In genomic region chr7:75414708-75415427, GRCh38 we compare ENCODE assay signal across 1 cellular context.
TF ChIP-seq lines count a peak whose summit lies in the region.

No MANE protein-coding gene starts in this region.

TF ChIP-seq in K562, 482 proteins besides CTCF, POLR2A, EP300 and RAD21:
- TF ChIP-seq SUPT5H (IDR thresholded peaks at IDR 0.05) (peak; percentile 53; the same call in 1 of the 2 replicates), NFIC (IDR thresholded peaks at IDR 0.05) (peak; percentile 45), POLR2B (IDR thresholded peaks at IDR 0.05; ENCODE audit: low read depth, partially characterized antibody) (peak; percentile 34)
